Comparison of ENCODE assay signal across 33 cellular contexts in the genomic region with DNA sequence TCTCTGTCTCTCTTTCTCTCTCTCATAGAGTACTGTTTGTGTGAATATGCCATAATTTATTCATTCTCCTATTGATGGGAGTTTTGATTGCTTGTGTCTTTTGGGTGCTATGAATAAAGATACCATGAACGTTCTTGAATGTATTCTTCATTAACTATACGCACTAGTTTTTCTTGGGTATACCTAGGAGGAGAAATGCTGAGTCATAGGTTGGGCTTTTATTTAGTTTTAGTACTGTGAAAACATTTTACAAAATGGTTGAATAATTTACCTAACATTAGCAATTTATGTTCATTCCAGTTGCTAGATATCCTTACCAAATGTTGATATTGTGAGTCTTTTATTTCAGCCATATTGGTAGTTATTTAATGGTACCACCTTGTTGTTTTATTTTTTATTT.
"Had no signal": no experiment of that assay in that cellular context is flagged by ENCODE, and none has a peak within 500 bp of the region (broad histone marks: within the 10 kb centered on the region; RNA-seq: fewer than 3 reads in every experiment).

No MANE protein-coding gene starts in this region.

- H3K27ac ChIP-seq: adrenal gland, body of pancreas, brain microvascular endothelial cell, breast epithelium, VCaP had no signal

- H3K27me3 ChIP-seq: adrenal gland, body of pancreas, brain microvascular endothelial cell, breast epithelium had no signal

- H3K4me1 ChIP-seq: adrenal gland, body of pancreas, breast epithelium had no signal

- DNase-seq: activated B cell treated with CpG ODN at 0.5 μM for 24 hours; activated CD4-positive, alpha-beta memory T cell treated with anti-CD3 and anti-CD28 coated beads for 36 hours; activated CD4-positive, alpha-beta T cell treated with anti-CD3 and anti-CD28 coated beads for 4 hours; activated CD4-positive, alpha-beta T cell treated with anti-CD3 and anti-CD28 coated beads, Interleukin-2, amount 10 ng/mL, durations not matched to agents 24 days and 14 days; activated CD4-positive, alpha-beta T cell treated with anti-CD3 and anti-CD28 coated beads, Interleukin-2, amount 50 U/mL, for 1 hour; activated CD4-positive, alpha-beta T cell treated with anti-CD3 and anti-CD28 coated beads, Interleukin-2, amount 50 U/mL, for 4 hours; activated CD4-positive, CD25-positive, alpha-beta regulatory T cell treated with anti-CD3 and anti-CD28 coated beads, Interleukin-2, amount 50 U/mL, for 72 hours; activated CD8-positive, alpha-beta memory T cell treated with anti-CD3 and anti-CD28 coated beads, Interleukin-2, amount 50 U/mL, for 4 hours; activated CD8-positive, alpha-beta T cell treated with anti-CD3 and anti-CD28 coated beads for 36 hours; activated effector memory CD4-positive, alpha-beta T cell treated with anti-CD3 and anti-CD28 coated beads, Interleukin-2, amount 50 U/mL, for 16 hours; activated gamma-delta T cell treated with Interleukin-2 at 50 U/mL for 16 hours; activated naive CD4-positive, alpha-beta T cell; activated naive CD4-positive, alpha-beta T cell treated with anti-CD3 and anti-CD28 coated beads for 36 hours; activated naive CD4-positive, alpha-beta T cell treated with anti-CD3 and anti-CD28 coated beads, Interleukin-2, amount 50 U/mL, for 16 hours; activated naive CD8-positive, alpha-beta T cell treated with anti-CD3 and anti-CD28 coated beads for 36 hours; activated T-cell treated with anti-CD3 and anti-CD28 coated beads for 4 hours; activated T-cell treated with anti-CD3 and anti-CD28 coated beads, Interleukin-2, amount 50 U/mL, for 1 hour; activated T-cell treated with anti-CD3 and anti-CD28 coated beads, Interleukin-2, amount 50 U/mL, for 4 hours; activated T-cell treated with anti-CD3 and anti-CD28 coated beads, Interleukin-2, amount 50 U/mL, for 72 hours; adrenal gland; amniotic stem cell; aorta; body of pancreas; brain microvascular endothelial cell; central memory CD4-positive, alpha-beta T cell; T-helper 2 cell; T-helper 9 cell had no signal

- ATAC-seq: activated CD8-positive, alpha-beta T cell treated with anti-CD3 and anti-CD28 coated beads for 36 hours; activated naive CD4-positive, alpha-beta T cell treated with anti-CD3 and anti-CD28 coated beads, Interleukin-2, amount 50 U/mL, for 72 hours; activated T-cell treated with anti-CD3 and anti-CD28 coated beads, Interleukin-2, amount 50 U/mL, for 4 hours; activated T-cell treated with anti-CD3 and anti-CD28 coated beads, Interleukin-2, amount 50 U/mL, for 72 hours; activated T-helper 17 cell treated with anti-CD3 and anti-CD28 coated beads, Interleukin-2, amount 50 U/mL, for 72 hours; body of pancreas had no signal

- H3K36me3 ChIP-seq: adrenal gland, brain microvascular endothelial cell, breast epithelium had no signal

- H3K4me3 ChIP-seq: adrenal gland, body of pancreas, breast epithelium had no signal

- FAIRE-seq: astrocyte, TTC549 had no signal

- H3K9me3 ChIP-seq: adrenal gland, body of pancreas, breast epithelium had no signal
